Comparison of ENCODE assay signal across 16 cellular contexts in the genomic region with DNA sequence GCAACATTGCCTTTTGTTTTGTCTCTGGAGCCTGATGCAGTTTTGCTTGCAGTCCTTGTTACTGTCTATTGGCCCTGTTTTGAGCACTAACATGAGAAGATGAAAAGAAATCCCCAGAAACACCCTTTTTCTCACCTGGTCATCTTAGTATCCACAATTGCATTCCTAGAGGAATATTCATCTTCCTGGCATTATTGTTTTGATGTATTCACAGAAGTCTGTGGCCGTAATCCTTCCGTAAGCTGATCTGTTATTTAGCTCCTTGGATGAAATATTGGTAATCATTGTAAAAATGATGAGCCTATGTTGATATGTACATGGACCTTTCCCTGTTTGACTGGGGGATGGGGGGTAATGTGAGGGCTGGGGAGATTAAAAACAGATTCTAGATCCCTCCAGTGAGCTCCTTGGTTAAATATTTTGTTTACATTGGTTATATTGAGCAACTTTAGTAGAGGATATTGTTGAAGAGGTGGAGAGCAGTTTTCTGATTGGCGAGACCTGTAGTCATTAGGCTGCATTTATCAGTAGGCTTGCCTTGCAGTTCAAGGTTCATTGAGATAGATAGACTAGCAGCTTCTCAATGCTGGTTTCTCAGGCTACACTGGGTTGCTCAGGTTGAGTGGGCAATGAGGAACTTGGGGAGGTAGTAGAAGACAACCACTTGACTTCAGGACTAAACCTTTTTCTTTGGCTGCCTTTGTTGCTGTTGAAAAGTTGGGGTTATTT.
A peak's percentile ranks its signal among the peaks of the same experiment; 100 is the strongest.
DNase-seq lines count a peak whose midpoint lies in the region; ATAC-seq, FAIRE-seq and TF ChIP-seq lines count a peak whose summit lies in the region.
"Had no signal": no experiment of that assay in that cellular context is flagged by ENCODE, and none has a peak within 500 bp of the region (broad histone marks: within the 10 kb centered on the region; RNA-seq: fewer than 3 reads in every experiment).

No MANE protein-coding gene starts in this region.

- TF ChIP-seq POLR2A in IMR-90 (IDR thresholded peaks at IDR 0.05; ENCODE audit: low read depth, low read length): no peak

- peak overlapping the region; percentile 51 for H2AK9ac ChIP-seq in IMR-90 (replicated peaks; ENCODE audit: low read depth, low read length, poor library complexity)

- H3K4me3 ChIP-seq in IMR-90 (ENCODE audit: insufficient read depth, low read depth, low read length) (no peak overlapping the region), astrocyte (ENCODE audit: insufficient read depth, low read depth, low read length) (no peak overlapping the region), trophoblast cell (ENCODE audit: low read depth, low read length) (no peak overlapping the region)

- H3K4me2 ChIP-seq in IMR-90 (ENCODE audit: low read depth, low read length) (peak overlapping the region; percentile 82), astrocyte (ENCODE audit: low read length) (peak overlapping the region; percentile 36), trophoblast cell (ENCODE audit: low read length) (no peak overlapping the region)

- H3K23ac ChIP-seq in IMR-90 (ENCODE audit: low read depth, low read length) (no peak overlapping the region), trophoblast cell (ENCODE audit: low read length) (no peak overlapping the region)

- no peak overlapping the region; the same call in 2 of the 3 replicates for H2BK15ac ChIP-seq in IMR-90 (ENCODE audit: low read depth, low read length)

- H3K27ac ChIP-seq in IMR-90 (ENCODE audit: insufficient read depth, low read length): peak overlapping the region; percentile 70; the same call in 1 of the 2 replicates
- no peak overlapping the region for H3K27ac ChIP-seq in astrocyte (ENCODE audit: low read depth, low read length)
- no peak overlapping the region for H3K27ac ChIP-seq in trophoblast cell (ENCODE audit: low read depth, low read length)

- in situ Hi-C loops in IMR-90 (cut with MboI; ENCODE audit: low sequenced_read_pairs): no loop called here

- H3K4me1 Mint-ChIP-seq in astrocyte (ENCODE audit: low read depth, unreplicated experiment): peaks cover 15% of the 10 kb centered on the region
- H3K4me1 Mint-ChIP-seq in naive thymus-derived CD8-positive, alpha-beta T cell: no peaks in the 10 kb centered on the region
- H3K4me1 Mint-ChIP-seq: B cell, IgD-negative memory B cell had no signal

- TF ChIP-seq CTCF in IMR-90 (conservative IDR thresholded peaks at IDR 0.05; ENCODE audit: low read depth, low read length) (no peak), astrocyte (IDR thresholded peaks at IDR 0.05; ENCODE audit: insufficient read depth, low read depth, low read length) (no peak)

- CTCF ChIA-PET in IMR-90 (lab: Yijun Ruan, JAX): interaction anchor here (1.0 kb wide), 1 partner anchor 14 kb away, joined by 3 read pairs; no protein-coding TSS in a partner anchor

- no TSS peak for BruUV-seq in IMR-90 (replicated peaks; lab: Mats Ljungman, UMichigan)

- H2BK120ac ChIP-seq in IMR-90 (ENCODE audit: low read depth, low read length) (peak overlapping the region; percentile 49), trophoblast cell (ENCODE audit: insufficient read depth, low read length, poor library complexity) (no peak overlapping the region)

- no peak for TF ChIP-seq RAD21 in IMR-90 (IDR thresholded peaks at IDR 0.05; ENCODE audit: low read length)

- H3K36me3 ChIP-seq in IMR-90 (ENCODE audit: control insufficient read depth, insufficient read depth, low read length) (no peaks in the 10 kb centered on the region), astrocyte (ENCODE audit: insufficient read depth, low read length) (no peaks in the 10 kb centered on the region), trophoblast cell (ENCODE audit: control insufficient read depth in 1 of 2, insufficient read depth in 2 of 2, low read length in 2 of 2) (no peaks in the 10 kb centered on the region)

- no peaks in the 10 kb centered on the region for H3K27me3 Mint-ChIP-seq in astrocyte (ENCODE audit: low read depth, unreplicated experiment)
- H3K27me3 Mint-ChIP-seq in naive thymus-derived CD8-positive, alpha-beta T cell: peaks cover 7 to 32% (median 8%) of the 10 kb centered on the region in 5 donors
- H3K27me3 Mint-ChIP-seq: B cell had no signal

- H3K9me3 ChIP-seq in IMR-90 (ENCODE audit: control insufficient read depth, insufficient read depth, low read length) (no peaks in the 10 kb centered on the region), astrocyte (ENCODE audit: insufficient read depth, low read depth, low read length) (no peaks in the 10 kb centered on the region), trophoblast cell (ENCODE audit: insufficient read depth, low read depth, low read length) (no peaks in the 10 kb centered on the region)

- H4K20me1 ChIP-seq in IMR-90 (ENCODE audit: insufficient read depth, low read length) (no peaks in the 10 kb centered on the region), astrocyte (ENCODE audit: insufficient read depth, low read length) (no peaks in the 10 kb centered on the region)

- no peaks in the 10 kb centered on the region for H3K36me3 Mint-ChIP-seq in astrocyte (ENCODE audit: low read depth, unreplicated experiment)
- H3K36me3 Mint-ChIP-seq in naive thymus-derived CD8-positive, alpha-beta T cell: no peaks in the 10 kb centered on the region
- H3K36me3 Mint-ChIP-seq: IgD-negative memory B cell had no signal

- DNase-seq in IMR-90 (peak; percentile 17), astrocyte (ENCODE audit: low read depth) (no peak), iris pigment epithelial cell (ENCODE audit: low read depth) (peak; percentile 56), trophoblast cell (no peak), GF-D8 (lab: John Stamatoyannopoulos, UW) (no peak)
- DNase-seq in naive thymus-derived CD8-positive, alpha-beta T cell: no peak
- DNase-seq: CD4-positive, alpha-beta T cell; Kasumi-1; MM.1S; NCI-H187; NK-92 treated with Interleukin-12 subunit alpha and Interleukin-12 subunit beta, amount 100 ng/mL, for 24 hours had no signal

- H3K9ac ChIP-seq in IMR-90 (ENCODE audit: low read depth, low read length): no peak overlapping the region
- no peak overlapping the region for H3K9ac ChIP-seq in astrocyte (ENCODE audit: low read length)
- no peak overlapping the region for H3K9ac ChIP-seq in trophoblast cell (ENCODE audit: low read length)

- H2AK5ac ChIP-seq in IMR-90 (ENCODE audit: low read depth, low read length) (0 out of 2 replicates have a peak overlapping the region, but pooled peaks have one; percentile 8), trophoblast cell (ENCODE audit: low read length) (no peak overlapping the region)

- no peak overlapping the region for H2BK5ac ChIP-seq in IMR-90 (ENCODE audit: low read depth, low read length, poor library complexity, severe bottlenecking)
- no peak overlapping the region for H2BK5ac ChIP-seq in trophoblast cell (ENCODE audit: low read depth, low read length, poor library complexity)

- dilution Hi-C loops in IMR-90 (cut with HindIII; ENCODE audit: low sequenced_read_pairs, unreplicated experiment): no loop called here

- H3K27ac Mint-ChIP-seq in astrocyte (ENCODE audit: unreplicated experiment): no peak overlapping the region
- H3K27ac Mint-ChIP-seq in naive thymus-derived CD8-positive, alpha-beta T cell: no peak overlapping the region
- H3K27ac Mint-ChIP-seq: B cell; CD4-positive, alpha-beta T cell; IgD-negative memory B cell had no signal

- H3K79me1 ChIP-seq in IMR-90 (ENCODE audit: low read depth in 1 of 2, low read length in 2 of 2) (no peaks in the 10 kb centered on the region), trophoblast cell (ENCODE audit: low read length) (no peaks in the 10 kb centered on the region)

- peak overlapping the region; percentile 62 for H2AFZ ChIP-seq in IMR-90 (replicated peaks; ENCODE audit: low read length, poor library complexity)
- H2AFZ ChIP-seq in astrocyte (ENCODE audit: low read depth, low read length): peak overlapping the region; percentile 37
- H2AFZ ChIP-seq in trophoblast cell (ENCODE audit: insufficient read depth, low read length, poor library complexity): no peak overlapping the region

- 89% methylated on average over 3 of the region's 3 CpGs; no CpG with 5 or more reads in 1 of the 2 experiments for WGBS in IMR-90 (ENCODE audit: extremely low coverage in 2 of 2, insufficient read length in 1 of 2), 2 experiments
- WGBS in trophoblast cell (ENCODE audit: extremely low coverage, insufficient coverage, insufficient read length): no CpG with 5 or more reads among the region's 3 CpGs

- ATAC-seq in IMR-90 (ENCODE audit: low read depth): peak; percentile 28; the same call in 1 of the 2 replicates
- ATAC-seq in GM18867 (IDR thresholded peaks at IDR 0.05; ENCODE audit: unreplicated experiment): no peak
- no peak for ATAC-seq in naive thymus-derived CD8-positive, alpha-beta T cell

- no peaks in the 10 kb centered on the region for H3K79me2 ChIP-seq in astrocyte (ENCODE audit: insufficient read depth, low read length)
- no peaks in the 10 kb centered on the region for H3K79me2 ChIP-seq in trophoblast cell (ENCODE audit: control insufficient read depth, insufficient read depth, low read length, poor library complexity)

- H3K4ac ChIP-seq in IMR-90 (ENCODE audit: low read depth, low read length) (0 out of 2 replicates have a peak overlapping the region, but pooled peaks have one; percentile 37), trophoblast cell (ENCODE audit: low read depth, low read length) (no peak overlapping the region)

- H2BK20ac ChIP-seq in IMR-90 (ENCODE audit: low read depth, low read length): no peak overlapping the region

- POLR2A ChIA-PET in IMR-90 (lab: Charles Lee; ENCODE audit: unreplicated experiment): no interaction called here
- POLR2A ChIA-PET in naive thymus-derived CD8-positive, alpha-beta T cell (lab: Charles Lee): no interaction called here

- H3K27me3 ChIP-seq in IMR-90 (ENCODE audit: control insufficient read depth, insufficient read depth, low read length) (no peaks in the 10 kb centered on the region), astrocyte (ENCODE audit: insufficient read depth, low read length) (no peaks in the 10 kb centered on the region), trophoblast cell (ENCODE audit: insufficient read depth, low read length) (no peaks in the 10 kb centered on the region)

- H3K4me3 Mint-ChIP-seq in astrocyte (ENCODE audit: unreplicated experiment): no peak overlapping the region
- H3K4me3 Mint-ChIP-seq in naive thymus-derived CD8-positive, alpha-beta T cell: no peak overlapping the region
- H3K4me3 Mint-ChIP-seq: B cell; CD4-positive, alpha-beta T cell; IgD-negative memory B cell had no signal

- H2BK12ac ChIP-seq in trophoblast cell (ENCODE audit: low read length): peak overlapping the region; percentile 6

- 0 out of 2 replicates have a peak overlapping the region, but pooled peaks have one; percentile 23 for H3K14ac ChIP-seq in IMR-90 (replicated peaks; ENCODE audit: low read depth, low read length)
- H3K14ac ChIP-seq in trophoblast cell (ENCODE audit: low read length): no peak overlapping the region

- intact Hi-C loops in IMR-90 (cut with micrococcal nuclease): no loop called here

- H4K8ac ChIP-seq in IMR-90 (ENCODE audit: low read depth in 2 of 2, low read length in 2 of 2) (0 out of 4 replicates have a peak overlapping the region, but pooled peaks of 1 of the 2 experiments have one; percentile 47), trophoblast cell (ENCODE audit: low read depth, low read length) (no peak overlapping the region)

- peak overlapping the region; percentile 71; the same call in 1 of the 2 replicates for H3K18ac ChIP-seq in IMR-90 (ENCODE audit: low read depth, low read length)
- no peak overlapping the region for H3K18ac ChIP-seq in trophoblast cell (ENCODE audit: low read length)

- H4K5ac ChIP-seq in IMR-90 (ENCODE audit: low read depth, low read length): no peak overlapping the region

- no peak overlapping the region for H3K56ac ChIP-seq in IMR-90 (ENCODE audit: extremely low read depth, insufficient read depth, low read length)

- H3K9me3 Mint-ChIP-seq in astrocyte (ENCODE audit: unreplicated experiment): no peaks in the 10 kb centered on the region
- H3K9me3 Mint-ChIP-seq in naive thymus-derived CD8-positive, alpha-beta T cell: peaks cover 0 to 5% (median 0%) of the 10 kb centered on the region in 9 donors
- H3K9me3 Mint-ChIP-seq: CD4-positive, alpha-beta T cell had no signal

- no peaks in the 10 kb centered on the region; the same call in 1 of the 2 replicates for H3K9me1 ChIP-seq in IMR-90 (ENCODE audit: insufficient read depth, low read length)

- no peak for FAIRE-seq in astrocyte (lab: Jason Lieb, UNC)
- FAIRE-seq: GM18507, H1 had no signal

- no peak overlapping the region for H4K12ac ChIP-seq in trophoblast cell (ENCODE audit: low read depth, low read length)

- H3K4me1 ChIP-seq in IMR-90 (ENCODE audit: control insufficient read depth, insufficient read depth, low read length) (peaks cover 7% of the 10 kb centered on the region), astrocyte (ENCODE audit: insufficient read depth, low read length) (peaks cover 8% of the 10 kb centered on the region), trophoblast cell (ENCODE audit: control insufficient read depth in 1 of 2, insufficient read depth in 2 of 2, low read length in 2 of 2) (peaks cover 0 to 3% of the 10 kb centered on the region in 2 experiments)

- H4K91ac ChIP-seq in IMR-90 (ENCODE audit: insufficient read depth, low read depth, low read length) (no peak overlapping the region; the same call in 1 of the 2 replicates), trophoblast cell (ENCODE audit: low read depth, low read length) (no peak overlapping the region)

Comparison
In these comparisons a context has a peak if more than half of its experiments do, and no peak if none do; other contexts are left out.
1. DNase-seq: peak in IMR-90 (single experiment) and iris pigment epithelial cell (single experiment); none in astrocyte (single experiment), trophoblast cell (0 of 2), GF-D8 (single experiment) and naive thymus-derived CD8-positive, alpha-beta T cell (0 of 10).